9 cellular contexts compared by ENCODE assay signal in genomic region chr4:101355767-101356702, GRCh38. TPM values are rescaled to one million over a fixed set of nuclear protein-coding genes. Genes with fewer than 3 reads are reported as not detected.
DNase-seq lines count a peak whose midpoint lies in the region; ATAC-seq, FAIRE-seq and TF ChIP-seq lines count a peak whose summit lies in the region.
"Had no signal": no experiment of that assay in that cellular context is flagged by ENCODE, and none has a peak within 500 bp of the region (broad histone marks: within the 10 kb centered on the region; RNA-seq: fewer than 3 reads in every experiment).

No MANE protein-coding gene starts in this region.

- peaks cover 41% of the 10 kb centered on the region for H3K4me1 Mint-ChIP-seq in Calu3 (ENCODE audit: low read depth, unreplicated experiment)

- H2BK5ac ChIP-seq in H1 (ENCODE audit: low read depth, low read length): no peak overlapping the region

- no peak overlapping the region for H2AK5ac ChIP-seq in H1 (ENCODE audit: low read depth, low read length)

- intact Hi-C loops in Calu3 (cut with micrococcal nuclease; ENCODE audit: unreplicated experiment) (loop anchor here (5.0 to 10.0 kb wide), 2 partner anchors 59 to 189 kb away; no protein-coding TSS in a partner anchor), A673 (cut with micrococcal nuclease; ENCODE audit: unreplicated experiment) (no loop called here)

- H2BK20ac ChIP-seq in H1 (ENCODE audit: low read length): no peak overlapping the region

- H3K4me1 ChIP-seq in H1 (replicated peaks in 1 of 4; ENCODE audit: control insufficient read depth in 3 of 4, insufficient read depth in 4 of 4, low read length in 3 of 4) (no peaks in the 10 kb centered on the region), A673 (ENCODE audit: insufficient read depth, low read length, poor library complexity, severe bottlenecking) (no peaks in the 10 kb centered on the region)

- no peak overlapping the region for H2BK12ac ChIP-seq in H1 (ENCODE audit: low read depth, low read length)

- H2BK15ac ChIP-seq in H1 (ENCODE audit: low read length): no peak overlapping the region

- H3K9me3 Mint-ChIP-seq in Calu3 (ENCODE audit: low read depth, unreplicated experiment): peaks cover 4% of the 10 kb centered on the region

- no peaks in the 10 kb centered on the region for H3K36me3 Mint-ChIP-seq in Calu3 (ENCODE audit: insufficient read depth, unreplicated experiment)

- no peak overlapping the region for H3K14ac ChIP-seq in H1 (ENCODE audit: insufficient read length)

- peak overlapping the region; percentile 34 for H3K56ac ChIP-seq in H1 (replicated peaks; ENCODE audit: insufficient read length, low read depth, low read length)

- H3K36me3 ChIP-seq in H1 (ENCODE audit: control insufficient read depth in 2 of 4, insufficient read depth in 4 of 4, low read length in 3 of 4) (no peaks in the 10 kb centered on the region), A673 (ENCODE audit: insufficient read depth, low read length, poor library complexity, severe bottlenecking) (no peaks in the 10 kb centered on the region)

- no peaks in the 10 kb centered on the region for H3K79me2 ChIP-seq in H1 (ENCODE audit: control insufficient read depth in 1 of 2, insufficient read depth in 2 of 2, low read length in 2 of 2)

- H3K27me3 ChIP-seq in H1 (replicated peaks in 1 of 4; ENCODE audit: control insufficient read depth in 3 of 4, extremely low read depth in 1 of 4, insufficient read depth in 3 of 4, low read length in 3 of 4) (peaks cover 0 to 1% (median 0%) of the 10 kb centered on the region in 4 experiments; a peak in 1 of 7 replicates), A673 (replicated peaks; ENCODE audit: insufficient read depth, low read depth, low read length, poor library complexity) (no peaks in the 10 kb centered on the region)

- no peak overlapping the region for H2BK120ac ChIP-seq in H1 (replicated peaks; ENCODE audit: low read depth, low read length)

- DNase-seq in Calu3: peak; percentile 25
- DNase-seq in NCI-H69 (lab: John Stamatoyannopoulos, UW): peak; percentile 5
- no peak for DNase-seq in H1 (ENCODE audit: low read depth in 1 of 2, low spot score in 2 of 2)
- peak; percentile 66 for DNase-seq in myocyte (ENCODE audit: low read depth)
- no peak for DNase-seq in A673 (ENCODE audit: low spot score)
- DNase-seq in globus pallidus (ENCODE audit: low spot score): no peak

- H3K18ac ChIP-seq in H1 (ENCODE audit: extremely low read depth, low read length): no peak overlapping the region

- no peaks in the 10 kb centered on the region for H3K23me2 ChIP-seq in H1 (ENCODE audit: low read depth, low read length)

- WGBS in H1 (ENCODE audit: extremely low coverage in 1 of 2, insufficient coverage in 1 of 2, insufficient read length in 1 of 2, insufficient replicate concordance in 2 of 2, low coverage in 1 of 2, low lambda C conversion rate in 2 of 2, missing lambda C conversion rate in 1 of 2), 2 experiments: 85% methylated on average over 8 of the region's 8 CpGs; no CpG with 5 or more reads in 1 of the 2 experiments

- TF ChIP-seq POLR2A in H1 (IDR thresholded peaks at IDR 0.05; ENCODE audit: control extremely low read depth in 1 of 2, low read depth in 2 of 2, low read length in 2 of 2): no peak

- H3K27ac ChIP-seq in H1 (ENCODE audit: low read depth, low read length): no peak overlapping the region
- no peak overlapping the region for H3K27ac ChIP-seq in A673 (ENCODE audit: low read depth, low read length, poor library complexity, severe bottlenecking)
- H3K27ac ChIP-seq: HL-60 had no signal

- FAIRE-seq in H1 (lab: Jason Lieb, UNC): no peak

- no peak for TF ChIP-seq CTCF in Calu3 (IDR thresholded peaks at IDR 0.05; ENCODE audit: unreplicated experiment)
- no peak for TF ChIP-seq CTCF in H1 (IDR thresholded peaks at IDR 0.05; ENCODE audit: control extremely low read depth in 1 of 3, insufficient read depth in 1 of 3, low read depth in 1 of 3, low read length in 3 of 3)
- no peak for TF ChIP-seq CTCF in A673 (conservative IDR thresholded peaks at IDR 0.05; ENCODE audit: low read depth, low read length)

- ATAC-seq in GM18907 (IDR thresholded peaks at IDR 0.05; ENCODE audit: unreplicated experiment): no peak
- ATAC-seq in GM18519 (IDR thresholded peaks at IDR 0.05; ENCODE audit: low FRiP score, unreplicated experiment): no peak

- no peak overlapping the region for H3K4ac ChIP-seq in H1 (replicated peaks; ENCODE audit: insufficient read length, low read depth, low read length)

- no peak overlapping the region for H4K91ac ChIP-seq in H1 (replicated peaks; ENCODE audit: insufficient read length, low read length)

- H3K4me3 ChIP-seq in H1 (ENCODE audit: extremely low read depth in 1 of 4, insufficient read depth in 2 of 4, low read depth in 3 of 4, low read length in 4 of 4): no peak overlapping the region
- no peak overlapping the region for H3K4me3 ChIP-seq in A673 (ENCODE audit: low read depth, low read length, poor library complexity, severe bottlenecking)

- no peak overlapping the region for H4K8ac ChIP-seq in H1 (ENCODE audit: extremely low read depth, insufficient read depth, low read length)

- no peaks in the 10 kb centered on the region for H3K27me3 Mint-ChIP-seq in Calu3 (ENCODE audit: unreplicated experiment)

- TF ChIP-seq RAD21 in H1 (IDR thresholded peaks at IDR 0.05 in 1 of 2, conservative IDR thresholded peaks at IDR 0.05 in 1 of 2; ENCODE audit: low read depth in 2 of 2, low read length in 2 of 2): no peak

- no peaks in the 10 kb centered on the region for H3K9me3 ChIP-seq in H1 (ENCODE audit: insufficient read depth in 2 of 2, low read depth in 1 of 2, low read length in 1 of 2)
- no peaks in the 10 kb centered on the region for H3K9me3 ChIP-seq in A673 (ENCODE audit: low read depth, low read length, poor library complexity, severe bottlenecking)

- H4K5ac ChIP-seq in H1 (ENCODE audit: insufficient read length, low read depth, low read length): no peak overlapping the region

- no peak for TF ChIP-seq EP300 in H1 (IDR thresholded peaks at IDR 0.05; ENCODE audit: borderline replicate concordance in 1 of 2, low read depth in 2 of 2, low read length in 2 of 2)

- BruUV-seq in Calu3 (replicated peaks; lab: Mats Ljungman, UMichigan): no TSS peak
- BruUV-seq in A673 (replicated peaks; lab: Mats Ljungman, UMichigan): no TSS peak

- peak overlapping the region; percentile 45 for H3K4me3 Mint-ChIP-seq in Calu3 (ENCODE audit: low read depth, unreplicated experiment)

- H3K23ac ChIP-seq in H1 (ENCODE audit: insufficient read length): no peak overlapping the region

- no peak overlapping the region for H2AFZ ChIP-seq in H1 (ENCODE audit: low read length)

- H4K20me1 ChIP-seq in H1 (replicated peaks in 1 of 2; ENCODE audit: control insufficient read depth in 1 of 2, insufficient read depth in 2 of 2, low read length in 2 of 2): no peaks in the 10 kb centered on the region

- POLR2A ChIA-PET in H1 (lab: Charles Lee; ENCODE audit: partially characterized antibody) (interaction anchor here (1.2 kb wide), 1 partner anchor 11 kb away, joined by 3 read pairs; no protein-coding TSS in a partner anchor), A673 (lab: Charles Lee; ENCODE audit: low non-redundant PET) (no interaction called here)

- no peak overlapping the region for H3K9ac ChIP-seq in H1 (replicated peaks in 1 of 4; ENCODE audit: extremely low read depth in 1 of 4, low read depth in 3 of 4, low read length in 3 of 4)

- CTCF ChIA-PET in Calu3 (lab: Charles Lee): interaction anchor here (0.5 to 0.6 kb wide), 2 partner anchors 228 to 347 kb away, joined by 3 to 4 read pairs; no protein-coding TSS in a partner anchor
- CTCF ChIA-PET in H1 (lab: Charles Lee; ENCODE audit: partially characterized antibody): interaction anchor here (0.5 to 0.9 kb wide), 2 partner anchors 34 to 1259 kb away, joined by 3 read pairs; no protein-coding TSS in a partner anchor
- CTCF ChIA-PET in A673 (lab: Charles Lee): no interaction called here

- H3K4me2 ChIP-seq in H1 (ENCODE audit: insufficient read depth in 1 of 2, low read depth in 2 of 2, low read length in 2 of 2): no peak overlapping the region

- peak overlapping the region; percentile 68 for H3K27ac Mint-ChIP-seq in Calu3 (ENCODE audit: unreplicated experiment)

- H3K79me1 ChIP-seq in H1 (ENCODE audit: low read depth, low read length): no peaks in the 10 kb centered on the region

TF ChIP-seq in H1, 55 proteins besides CTCF, POLR2A, EP300 and RAD21 (continues in another document):
- TF ChIP-seq FOSL1 (IDR thresholded peaks at IDR 0.05; ENCODE audit: insufficient read depth, low read depth, low read length) (no peak), KDM1A (IDR thresholded peaks at IDR 0.05; ENCODE audit: borderline replicate concordance, low read length) (no peak), POU5F1 (IDR thresholded peaks at IDR 0.05; ENCODE audit: low read depth, low read length) (no peak), GTF2F1 (IDR thresholded peaks at IDR 0.05; ENCODE audit: borderline replicate concordance, low read depth, low read length) (no peak), CEBPB (IDR thresholded peaks at IDR 0.05; ENCODE audit: low read depth, low read length) (no peak), NANOG (IDR thresholded peaks at IDR 0.05; ENCODE audit: insufficient read depth, low read depth, low read length, poor library complexity, severe bottlenecking) (no peak), TAF1 (IDR thresholded peaks at IDR 0.05; ENCODE audit: low read depth, low read length) (no peak), CBX5 (IDR thresholded peaks at IDR 0.05; ENCODE audit: low read depth, low read length) (no peak), TAF7 (optimal IDR thresholded peaks at IDR 0.05; ENCODE audit: borderline replicate concordance, low read depth, low read length) (no peak), ASH2L (IDR thresholded peaks at IDR 0.05; ENCODE audit: low read length) (no peak), GABPA (IDR thresholded peaks at IDR 0.05; ENCODE audit: borderline replicate concordance, insufficient read depth, low read length) (no peak)

RNA-seq across cellular contexts. Expression of gene PPP3CA, which starts 8.7 kb away (rescaled TPM):
- total RNA-seq in Calu3 (2022): 33.2 and 33.7 TPM in 2 replicates
- total RNA-seq in H1 (2021; fragmentation: NEBNext Ultra II Directional; extraction: Animal tissue kit (Norgen Biotek cat#: 25700)): 35.0 and 38.0 TPM in 2 replicates
- 4.5 and 7.9 TPM in 2 replicates for polyA plus RNA-seq in H1 (2011; rRNA removed)
- 7.1 TPM for polyA plus RNA-seq in H1 (2011; cell fraction: cytosol; rRNA removed)
- polyA plus RNA-seq in H1 (2011; cell fraction: nucleus; rRNA removed): 5.1 TPM
- polyA plus RNA-seq in H1 (2012, experiment 1 of 2): 16.7 to 34.7 TPM (median 18.4 TPM) in 4 replicates
- polyA plus RNA-seq in H1 (2012, experiment 2 of 2): 2.2 TPM
- 41.8 TPM for polyA plus RNA-seq in H1 (2013, experiment 1 of 2)
- 38.8 TPM for polyA plus RNA-seq in H1 (2013, experiment 2 of 2)
- 26.1 and 33.7 TPM in 2 replicates for polyA minus RNA-seq in H1 (2011; rRNA and poly(A)+ RNA removed)
- 17.2 TPM for polyA minus RNA-seq in H1 (2011; cell fraction: cytosol; rRNA and poly(A)+ RNA removed)
- 35.4 TPM for polyA minus RNA-seq in H1 (2011; cell fraction: nucleus; rRNA and poly(A)+ RNA removed)
- 33.9 and 34.7 TPM in 2 replicates for total RNA-seq in myocyte
- 27.7 TPM for polyA plus RNA-seq in myocyte (2012)
- total RNA-seq in A673 (2021): 117 and 129 TPM in 2 replicates

Comparison
In these comparisons a context has a peak if more than half of its experiments do, and no peak if none do; other contexts are left out.
1. DNase-seq: peak in Calu3 (single experiment), NCI-H69 (single experiment) and myocyte (single experiment); none in H1 (0 of 2), A673 (single experiment) and globus pallidus (single experiment).